Comparison of ENCODE assay signal across 14 cellular contexts in the genomic region with DNA sequence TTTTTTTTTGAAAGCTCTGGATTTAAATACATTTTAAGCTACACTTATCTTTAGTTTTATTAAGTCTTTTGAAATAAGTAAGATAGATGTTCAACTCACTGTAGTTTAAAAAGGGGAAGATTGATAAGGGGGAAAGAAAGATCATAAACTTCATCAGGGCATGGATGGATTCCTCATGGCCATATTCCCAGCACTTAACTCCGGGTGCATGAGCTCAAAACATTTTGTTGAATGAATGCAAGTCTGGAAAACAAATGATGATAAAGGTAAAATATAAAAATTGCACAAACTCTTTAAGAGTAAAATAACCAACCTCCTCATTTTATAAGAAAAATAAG. TPM values are rescaled to one million over a fixed set of nuclear protein-coding genes. Genes with fewer than 3 reads are reported as not detected.
A peak's percentile ranks its signal among the peaks of the same experiment; 100 is the strongest.
DNase-seq lines count a peak whose midpoint lies in the region; ATAC-seq and TF ChIP-seq lines count a peak whose summit lies in the region.
"Had no signal": no experiment of that assay in that cellular context is flagged by ENCODE, and none has a peak within 500 bp of the region (broad histone marks: within the 10 kb centered on the region; RNA-seq: fewer than 3 reads in every experiment).

No MANE protein-coding gene starts in this region.

- peak overlapping the region; percentile 62 for H3K4me3 Mint-ChIP-seq in activated T-cell treated with anti-CD3 and anti-CD28 coated beads, Interleukin-2, amount 50 U/mL, for 24 hours
- no peak overlapping the region for H3K4me3 Mint-ChIP-seq in endothelial cell (ENCODE audit: unreplicated experiment)

- H3K27me3 ChIP-seq in RWPE2 (ENCODE audit: insufficient read depth, poor library complexity, severe bottlenecking) = no peaks in the 10 kb centered on the region
- H3K27me3 ChIP-seq in thoracic aorta (replicated peaks; ENCODE audit: insufficient read depth) = no peaks in the 10 kb centered on the region
- no peaks in the 10 kb centered on the region for H3K27me3 ChIP-seq in SJCRH30
- H3K27me3 ChIP-seq: adrenal gland, gastrocnemius medialis had no signal

- H3K27me3 Mint-ChIP-seq in activated T-cell treated with anti-CD3 and anti-CD28 coated beads, Interleukin-2, amount 50 U/mL, for 24 hours = no peaks in the 10 kb centered on the region
- H3K27me3 Mint-ChIP-seq in endothelial cell (ENCODE audit: unreplicated experiment) = peaks cover 1% of the 10 kb centered on the region

- no peaks in the 10 kb centered on the region for H3K36me3 ChIP-seq in RWPE2 (ENCODE audit: low read depth)
- H3K36me3 ChIP-seq in thoracic aorta = no peaks in the 10 kb centered on the region
- no peaks in the 10 kb centered on the region for H3K36me3 ChIP-seq in SJCRH30
- H3K36me3 ChIP-seq: adrenal gland, gastrocnemius medialis had no signal

- H3K9me3 ChIP-seq in RWPE2 (ENCODE audit: severe bottlenecking) (no peaks in the 10 kb centered on the region), thoracic aorta (no peaks in the 10 kb centered on the region), SJCRH30 (replicated peaks) (no peaks in the 10 kb centered on the region; the same call in 1 of the 2 replicates)
- H3K9me3 ChIP-seq: adrenal gland, gastrocnemius medialis had no signal

- TF ChIP-seq CTCF in RWPE2 (IDR thresholded peaks at IDR 0.05; ENCODE audit: poor library complexity, severe bottlenecking) (peak; percentile 67), endothelial cell (IDR thresholded peaks at IDR 0.05; ENCODE audit: unreplicated experiment) (peak; percentile 11), thoracic aorta (IDR thresholded peaks at IDR 0.05) (no peak)

- no peak overlapping the region for H3K27ac ChIP-seq in RWPE2 (ENCODE audit: poor library complexity, severe bottlenecking)
- no peak overlapping the region for H3K27ac ChIP-seq in thoracic aorta
- no peak overlapping the region for H3K27ac ChIP-seq in SJCRH30

- H3K4me1 ChIP-seq in RWPE2 (ENCODE audit: insufficient read depth, poor library complexity, severe bottlenecking) (no peaks in the 10 kb centered on the region), thoracic aorta (ENCODE audit: control insufficient read depth in 1 of 2, low read depth in 2 of 2) (peaks cover 6 to 20% of the 10 kb centered on the region in 2 donors), SJCRH30 (peaks cover 20% of the 10 kb centered on the region; the same call in 1 of the 2 replicates)

- H3K4me1 Mint-ChIP-seq in activated T-cell treated with anti-CD3 and anti-CD28 coated beads, Interleukin-2, amount 50 U/mL, for 24 hours (ENCODE audit: low read depth) = peaks cover 35% of the 10 kb centered on the region
- H3K4me1 Mint-ChIP-seq in endothelial cell (ENCODE audit: unreplicated experiment) = peaks cover 4% of the 10 kb centered on the region

- no peak overlapping the region for H3K4me3 ChIP-seq in RWPE2 (ENCODE audit: severe bottlenecking)
- peak overlapping the region; percentile 65 for H3K4me3 ChIP-seq in thoracic aorta
- H3K4me3 ChIP-seq in SJCRH30 = no peak overlapping the region
- H3K4me3 ChIP-seq: smooth muscle cell had no signal

- peak overlapping the region; percentile 97 for H3K27ac Mint-ChIP-seq in activated T-cell treated with anti-CD3 and anti-CD28 coated beads, Interleukin-2, amount 50 U/mL, for 24 hours
- no peak overlapping the region for H3K27ac Mint-ChIP-seq in endothelial cell (ENCODE audit: unreplicated experiment)

- ATAC-seq in RWPE2 (ENCODE audit: low read depth) (no peak), thoracic aorta (ENCODE audit: insufficient number of reproducible peaks, low FRiP score, low read depth) (no peak), GM19455 (IDR thresholded peaks at IDR 0.05; ENCODE audit: unreplicated experiment) (no peak)

- H3K36me3 Mint-ChIP-seq in activated T-cell treated with anti-CD3 and anti-CD28 coated beads, Interleukin-2, amount 50 U/mL, for 24 hours (ENCODE audit: low read depth) = no peaks in the 10 kb centered on the region
- H3K36me3 Mint-ChIP-seq in endothelial cell (ENCODE audit: low read depth, unreplicated experiment) = no peaks in the 10 kb centered on the region

- no peak for DNase-seq in activated T-cell treated with anti-CD3 and anti-CD28 coated beads, Interleukin-2, amount 50 U/mL, for 24 hours
- DNase-seq in activated T-cell treated with anti-CD3 and anti-CD28 coated beads for 4 hours = no peak
- no peak for DNase-seq in RWPE2 (ENCODE audit: low spot score)
- DNase-seq in endothelial cell (ENCODE audit: low spot score) = no peak
- no peak for DNase-seq in thoracic aorta (ENCODE audit: low spot score)
- DNase-seq in hepatic stellate cell (ENCODE audit: low spot score) = no peak
- no peak for DNase-seq in SJCRH30
- DNase-seq: NCI-H1417 treated with DMSO at 0.1 percent for 48 hours, NCI-H774 had no signal

- no peaks in the 10 kb centered on the region for H3K9me3 Mint-ChIP-seq in activated T-cell treated with anti-CD3 and anti-CD28 coated beads, Interleukin-2, amount 50 U/mL, for 24 hours
- no peaks in the 10 kb centered on the region for H3K9me3 Mint-ChIP-seq in endothelial cell (ENCODE audit: unreplicated experiment)

RNA-seq across cellular contexts. Expression of a gene that starts 4.3 kb away (rescaled TPM):
- 3.4 TPM for total RNA-seq in endothelial cell (ENCODE audit: unreplicated experiment)
- 10 to 100 TPM; 37.9 to 44.0 TPM for total RNA-seq in thoracic aorta
- 0.03 and 0.20 TPM in 2 replicates for total RNA-seq in SJCRH30 (2014; rRNA removed; shearing (Covaris generic))
- total RNA-seq: Daoy had no signal
